ENCODE assay signal across 8 cellular contexts in genomic region chr1:42957880-42958487, GRCh38. TPM values are rescaled to one million over a fixed set of nuclear protein-coding genes. Genes with fewer than 3 reads are reported as not detected.
A peak's percentile ranks its signal among the peaks of the same experiment; 100 is the strongest.
DNase-seq lines count a peak whose midpoint lies in the region; ATAC-seq and TF ChIP-seq lines count a peak whose summit lies in the region.

No MANE protein-coding gene starts in this region.

- DNase-seq in 8988T = peak; percentile 58
- peak; percentile 83 for DNase-seq in NCI-H2227 (lab: John Stamatoyannopoulos, UW; ENCODE audit: unreplicated experiment)
- peak; percentile 81 for DNase-seq in activated CD8-positive, alpha-beta T cell treated with anti-CD3 and anti-CD28 coated beads for 36 hours
- DNase-seq in effector memory CD8-positive, alpha-beta T cell = peak; percentile 30 to 52 (median 45)
- peak; percentile 50 to 72 for DNase-seq in mesothelial cell of epicardium (ENCODE audit: low spot score in 2 of 2, unreplicated experiment in 2 of 2)
- DNase-seq in stimulated activated CD8-positive, alpha-beta memory T cell treated with anti-CD3 and anti-CD28 coated beads, Interleukin-15, amount 100 ng/mL, for 48 hours (ENCODE audit: low read depth in 2 of 2) = peak; percentile 57 to 67

- H3K27me3 Mint-ChIP-seq in activated CD8-positive, alpha-beta T cell treated with anti-CD3 and anti-CD28 coated beads for 36 hours = peaks cover 2% of the 10 kb centered on the region
- no peaks in the 10 kb centered on the region for H3K27me3 Mint-ChIP-seq in effector memory CD8-positive, alpha-beta T cell
- H3K27me3 Mint-ChIP-seq in mesothelial cell of epicardium (ENCODE audit: low read depth) = no peaks in the 10 kb centered on the region

- POLR2A ChIA-PET in activated CD8-positive, alpha-beta T cell treated with anti-CD3 and anti-CD28 coated beads for 36 hours (lab: Charles Lee) = interaction anchor here (1.7 to 10.1 kb wide), 4 partner anchors 14 to 33 kb away, joined by 6 to 117 read pairs (median 6); no protein-coding TSS in a partner anchor

- peak overlapping the region; percentile 90 for H3K4me3 Mint-ChIP-seq in activated CD8-positive, alpha-beta T cell treated with anti-CD3 and anti-CD28 coated beads for 36 hours
- H3K4me3 Mint-ChIP-seq in effector memory CD8-positive, alpha-beta T cell = peak overlapping the region; percentile 90 to 96
- peak overlapping the region; percentile 96 for H3K4me3 Mint-ChIP-seq in mesothelial cell of epicardium

- H3K27ac Mint-ChIP-seq in activated CD8-positive, alpha-beta T cell treated with anti-CD3 and anti-CD28 coated beads for 36 hours = peak overlapping the region; percentile 91
- peak overlapping the region; percentile 89 to 93 for H3K27ac Mint-ChIP-seq in effector memory CD8-positive, alpha-beta T cell
- peak overlapping the region; percentile 66 for H3K27ac Mint-ChIP-seq in mesothelial cell of epicardium

- H3K36me3 Mint-ChIP-seq in activated CD8-positive, alpha-beta T cell treated with anti-CD3 and anti-CD28 coated beads for 36 hours (ENCODE audit: low read depth) = peaks cover 45% of the 10 kb centered on the region
- H3K36me3 Mint-ChIP-seq in effector memory CD8-positive, alpha-beta T cell (ENCODE audit: insufficient read depth) = peaks cover 39% of the 10 kb centered on the region
- H3K36me3 Mint-ChIP-seq in mesothelial cell of epicardium = peaks cover 18% of the 10 kb centered on the region

- H3K4me1 Mint-ChIP-seq in activated CD8-positive, alpha-beta T cell treated with anti-CD3 and anti-CD28 coated beads for 36 hours (ENCODE audit: low read depth) = peaks cover 47% of the 10 kb centered on the region
- peaks cover 28 to 40% of the 10 kb centered on the region in 2 donors for H3K4me1 Mint-ChIP-seq in effector memory CD8-positive, alpha-beta T cell (ENCODE audit: low read depth in 2 of 2)
- peaks cover 67% of the 10 kb centered on the region for H3K4me1 Mint-ChIP-seq in mesothelial cell of epicardium

- TF ChIP-seq POLR2A in GM18505 (IDR thresholded peaks at IDR 0.05; ENCODE audit: borderline replicate concordance, extremely low read depth, insufficient read depth, insufficient read length) = no peak

- no peaks in the 10 kb centered on the region for H3K9me3 Mint-ChIP-seq in activated CD8-positive, alpha-beta T cell treated with anti-CD3 and anti-CD28 coated beads for 36 hours
- H3K9me3 Mint-ChIP-seq in effector memory CD8-positive, alpha-beta T cell = no peaks in the 10 kb centered on the region
- H3K9me3 Mint-ChIP-seq in mesothelial cell of epicardium = no peaks in the 10 kb centered on the region

- CTCF ChIA-PET in activated CD8-positive, alpha-beta T cell treated with anti-CD3 and anti-CD28 coated beads for 36 hours (lab: Charles Lee) = interaction anchor here (1.7 kb wide), 1 partner anchor 35 kb away, joined by 7 read pairs; no protein-coding TSS in a partner anchor

- intact Hi-C loops in activated CD8-positive, alpha-beta T cell treated with anti-CD3 and anti-CD28 coated beads for 36 hours (cut with micrococcal nuclease) = loop anchor here (5.0 kb wide), 1 partner anchor 36 kb away; no protein-coding TSS in a partner anchor

- ATAC-seq in GM18505 (IDR thresholded peaks at IDR 0.05; ENCODE audit: unreplicated experiment) = peak; percentile 49
- ATAC-seq in HG02970 (IDR thresholded peaks at IDR 0.05; ENCODE audit: low FRiP score, unreplicated experiment) = peak; percentile 64
- peak; percentile 57 for ATAC-seq in activated CD8-positive, alpha-beta T cell treated with anti-CD3 and anti-CD28 coated beads for 36 hours
- ATAC-seq in effector memory CD8-positive, alpha-beta T cell (replicated peaks) = peak; percentile 41

- TF ChIP-seq CTCF in activated CD8-positive, alpha-beta T cell treated with anti-CD3 and anti-CD28 coated beads for 36 hours (IDR thresholded peaks at IDR 0.05) = no peak
- no peak for TF ChIP-seq CTCF in mesothelial cell of epicardium (IDR thresholded peaks at IDR 0.05; ENCODE audit: unreplicated experiment)

RNA-seq across cellular contexts. Expression of gene SLC2A1, which starts 0.7 kb away (rescaled TPM):
- total RNA-seq in activated CD8-positive, alpha-beta T cell treated with anti-CD3 and anti-CD28 coated beads for 36 hours = 100 to 1,000 TPM; 158 to 162 TPM
- total RNA-seq in mesothelial cell of epicardium = 786 to 841 TPM (median 827 TPM) in 3 replicates

Comparison
In these comparisons a context has a peak if more than half of its experiments do, and no peak if none do; other contexts are left out.
1. Peak in every context shown above with its lines: DNase-seq and ATAC-seq.